Comparison of ENCODE assay signal across 17 cellular contexts in the genomic region with DNA sequence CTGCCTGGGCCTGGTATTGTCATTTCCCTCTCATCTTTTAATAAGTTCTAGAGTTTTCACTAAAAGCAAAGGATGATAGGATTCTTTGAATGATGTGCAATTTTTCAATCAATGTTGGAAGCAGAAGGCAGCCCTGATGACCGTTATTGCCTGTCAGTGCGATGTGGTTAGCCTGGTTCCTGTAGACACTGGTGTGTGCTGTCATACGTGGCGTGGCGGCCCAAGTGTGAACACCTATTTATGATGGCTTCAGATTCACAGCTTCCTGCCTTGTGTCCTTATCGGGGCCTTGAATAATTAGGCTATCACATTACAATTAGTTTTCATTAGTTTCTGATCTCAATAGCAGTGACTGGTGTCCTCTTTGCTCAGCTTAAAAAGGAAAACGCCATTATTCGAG.
DNase-seq lines count a peak whose midpoint lies in the region; ATAC-seq and TF ChIP-seq lines count a peak whose summit lies in the region.
"Had no signal": no experiment of that assay in that cellular context is flagged by ENCODE, and none has a peak within 500 bp of the region (broad histone marks: within the 10 kb centered on the region; RNA-seq: fewer than 3 reads in every experiment).

No MANE protein-coding gene starts in this region.

- no peak overlapping the region for H2BK120ac ChIP-seq in trophoblast cell (ENCODE audit: insufficient read depth, low read length, poor library complexity)

- ATAC-seq in GM18858 (IDR thresholded peaks at IDR 0.05; ENCODE audit: unreplicated experiment): peak; percentile 53

- H3K27ac ChIP-seq in DOHH2 (ENCODE audit: low read depth, low read length) (no peak overlapping the region), trophoblast cell (ENCODE audit: low read depth, low read length) (peak overlapping the region; percentile 12)
- H3K27ac ChIP-seq: PC-9 had no signal

- H3K14ac ChIP-seq in trophoblast cell (ENCODE audit: low read length): no peak overlapping the region

- no peaks in the 10 kb centered on the region for H3K79me2 ChIP-seq in DOHH2 (ENCODE audit: control insufficient read depth, low read length)
- no peaks in the 10 kb centered on the region for H3K79me2 ChIP-seq in trophoblast cell (ENCODE audit: control insufficient read depth, insufficient read depth, low read length, poor library complexity)

- DNase-seq in NCI-H146 treated with DMSO at 0.1 percent for 48 hours (lab: John Stamatoyannopoulos, UW; ENCODE audit: unreplicated experiment) (peak; percentile 75), trophoblast cell (peak in 1 of 2 donors; percentile 23), retina (no peak), SIG-M5 treated with dmso at 0.1 percent for 504 hours (lab: John Stamatoyannopoulos, UW; ENCODE audit: unreplicated experiment) (no peak), DMS53 (lab: John Stamatoyannopoulos, UW) (no peak)
- DNase-seq: Calu3; CD4-positive, alpha-beta memory T cell; H9; IMR-90; Karpas-422; MM.1S; NCI-H1417; NCI-H2029 treated with DMSO at 0.1 percent for 48 hours; NCI-H510A treated with DMSO at 0.1 percent for 48 hours; PC-9 had no signal

- H3K79me1 ChIP-seq in trophoblast cell (ENCODE audit: low read length): no peaks in the 10 kb centered on the region

- no peaks in the 10 kb centered on the region for H4K20me1 ChIP-seq in DOHH2 (ENCODE audit: control insufficient read depth, insufficient read depth, low read depth, low read length)

- no peak overlapping the region for H3K9ac ChIP-seq in trophoblast cell (ENCODE audit: low read length)

- H3K4ac ChIP-seq in trophoblast cell (ENCODE audit: low read depth, low read length): no peak overlapping the region

- no peaks in the 10 kb centered on the region for H3K27me3 ChIP-seq in DOHH2 (ENCODE audit: control insufficient read depth, low read length)
- H3K27me3 ChIP-seq in trophoblast cell (ENCODE audit: insufficient read depth, low read length): no peaks in the 10 kb centered on the region

- H3K4me2 ChIP-seq in DOHH2 (ENCODE audit: low read length) (peak overlapping the region; percentile 21; the same call in 1 of the 2 replicates), trophoblast cell (ENCODE audit: low read length) (no peak overlapping the region)
- H3K4me2 ChIP-seq: PC-9 had no signal

- H4K91ac ChIP-seq in trophoblast cell (ENCODE audit: low read depth, low read length): no peak overlapping the region

- H3K4me1 ChIP-seq in DOHH2 (ENCODE audit: control insufficient read depth, low read length) (peaks cover 11% of the 10 kb centered on the region), trophoblast cell (ENCODE audit: control insufficient read depth in 1 of 2, insufficient read depth in 2 of 2, low read length in 2 of 2) (peaks cover 3 to 6% of the 10 kb centered on the region in 2 experiments)

- H3K4me3 ChIP-seq in DOHH2 (ENCODE audit: low read length): no peak overlapping the region
- H3K4me3 ChIP-seq in trophoblast cell (ENCODE audit: low read depth, low read length): no peak overlapping the region
- H3K4me3 ChIP-seq: PC-9 had no signal

- H2BK12ac ChIP-seq in trophoblast cell (ENCODE audit: low read length): no peak overlapping the region

- H3K18ac ChIP-seq in trophoblast cell (ENCODE audit: low read length): no peak overlapping the region

- no peaks in the 10 kb centered on the region for H3K36me3 ChIP-seq in DOHH2 (ENCODE audit: control insufficient read depth, low read length)
- H3K36me3 ChIP-seq in trophoblast cell (ENCODE audit: control insufficient read depth in 1 of 2, insufficient read depth in 2 of 2, low read length in 2 of 2): peaks cover 11 to 16% of the 10 kb centered on the region in 2 experiments

- no peak overlapping the region for H2AK5ac ChIP-seq in trophoblast cell (ENCODE audit: low read length)

- no peak overlapping the region for H4K8ac ChIP-seq in trophoblast cell (ENCODE audit: low read depth, low read length)

- no peaks in the 10 kb centered on the region for H3F3A ChIP-seq in DOHH2 (ENCODE audit: control insufficient read depth, insufficient read depth)

- TF ChIP-seq CTCF in DOHH2 (IDR thresholded peaks at IDR 0.05; ENCODE audit: low read depth, low read length, poor library complexity, severe bottlenecking): no peak

- H2BK5ac ChIP-seq in trophoblast cell (ENCODE audit: low read depth, low read length, poor library complexity): no peak overlapping the region

- no peaks in the 10 kb centered on the region for H3K9me2 ChIP-seq in DOHH2 (replicated peaks; ENCODE audit: control insufficient read depth, low read length)

- H2AFZ ChIP-seq in trophoblast cell (ENCODE audit: insufficient read depth, low read length, poor library complexity): no peak overlapping the region
- H2AFZ ChIP-seq: PC-9 had no signal

- no CpG with 5 or more reads among the region's 8 CpGs for WGBS in trophoblast cell (ENCODE audit: extremely low coverage, insufficient coverage, insufficient read length)

- H3K9me3 ChIP-seq in DOHH2 (ENCODE audit: control insufficient read depth, insufficient read depth, low read length) (no peaks in the 10 kb centered on the region), trophoblast cell (ENCODE audit: insufficient read depth, low read depth, low read length) (no peaks in the 10 kb centered on the region)

- no peak overlapping the region for H3K23ac ChIP-seq in trophoblast cell (ENCODE audit: low read length)

- no peak overlapping the region for H4K12ac ChIP-seq in trophoblast cell (ENCODE audit: low read depth, low read length)
